13 cellular contexts compared by ENCODE assay signal in genomic region chr3:196504556-196504955, GRCh38. TPM values are rescaled to one million over a fixed set of nuclear protein-coding genes. Genes with fewer than 3 reads are reported as not detected.
DNase-seq lines count a peak whose midpoint lies in the region; ATAC-seq, FAIRE-seq and TF ChIP-seq lines count a peak whose summit lies in the region.
"Had no signal": no experiment of that assay in that cellular context is flagged by ENCODE, and none has a peak within 500 bp of the region (broad histone marks: within the 10 kb centered on the region; RNA-seq: fewer than 3 reads in every experiment).

No MANE protein-coding gene starts in this region.

- TF ChIP-seq EP300 in HepG2 (IDR thresholded peaks at IDR 0.05; ENCODE audit: low read depth in 2 of 2, low read length in 2 of 2) (no peak), HepG2 (CRISPR knock-in tag; IDR thresholded peaks at IDR 0.05; ENCODE audit: borderline replicate concordance) (no peak)

- BruUV-seq in HepG2 (replicated peaks; lab: Mats Ljungman, UMichigan): no TSS peak

- H3K27me3 Mint-ChIP-seq in WTC11 (ENCODE audit: low read depth): no peaks in the 10 kb centered on the region

- H3K79me2 ChIP-seq in HepG2 (ENCODE audit: insufficient read depth, low read length): peaks cover 36% of the 10 kb centered on the region

- TF ChIP-seq CTCF in HepG2 (CRISPR knock-in tag; IDR thresholded peaks at IDR 0.05) (no peak), right lobe of liver (IDR thresholded peaks at IDR 0.05) (no peak), WTC11 (IDR thresholded peaks at IDR 0.05) (no peak), uterus (IDR thresholded peaks at IDR 0.05) (no peak)

- no peak overlapping the region for H4K8ac ChIP-seq in mesenchymal stem cell (ENCODE audit: low read length)

- H3K27ac ChIP-seq in HepG2 (ENCODE audit: extremely low read length, insufficient read depth, low read length): peak overlapping the region; percentile 90
- H3K27ac ChIP-seq in right lobe of liver: no peak overlapping the region
- no peak overlapping the region for H3K27ac ChIP-seq in mesenchymal stem cell (ENCODE audit: low read length, poor library complexity, severe bottlenecking)
- peak overlapping the region; percentile 91 to 99 for H3K27ac ChIP-seq in uterus
- H3K27ac ChIP-seq in caudate nucleus (ENCODE audit: low read depth, low read length): no peak overlapping the region

- H3K27me3 ChIP-seq in HepG2 (ENCODE audit: control insufficient read depth in 1 of 2, insufficient read depth in 2 of 2, low read length in 2 of 2) (no peaks in the 10 kb centered on the region; a peak in 1 of 5 replicates), right lobe of liver (no peaks in the 10 kb centered on the region), mesenchymal stem cell (ENCODE audit: control insufficient read depth in 1 of 2, insufficient read depth in 1 of 2, low read length in 2 of 2) (no peaks in the 10 kb centered on the region), uterus (no peaks in the 10 kb centered on the region)

- H3K4me2 ChIP-seq in HepG2 (ENCODE audit: low read depth, low read length): peak overlapping the region; percentile 81
- H3K4me2 ChIP-seq in mesenchymal stem cell (ENCODE audit: low read length, poor library complexity, severe bottlenecking): no peak overlapping the region

- peak overlapping the region in 1 of 2 experiments; percentile 7 for H3K4ac ChIP-seq in mesenchymal stem cell (ENCODE audit: low read depth in 1 of 2, low read length in 2 of 2)

- POLR2A ChIA-PET in HepG2 (lab: Yijun Ruan, JAX) (interaction anchor here (1.1 to 2.1 kb wide), 5 partner anchors 8 to 186 kb away, joined by 4 to 7 read pairs (median 5); partner anchors contain the start of genes DYNLT2B, FBXO45 and WDR53), WTC11 (lab: Charles Lee) (no interaction called here)

- H3K23ac ChIP-seq in mesenchymal stem cell (ENCODE audit: low read length in 2 of 2): no peak overlapping the region

- H3K27ac Mint-ChIP-seq in WTC11: peak overlapping the region; percentile 95

- H3K36me3 ChIP-seq in HepG2 (replicated peaks in 1 of 2; ENCODE audit: control insufficient read depth in 1 of 2, insufficient read depth in 2 of 2, low read length in 2 of 2) (no peaks in the 10 kb centered on the region), right lobe of liver (no peaks in the 10 kb centered on the region), mesenchymal stem cell (ENCODE audit: control insufficient read depth in 1 of 2, insufficient read depth in 2 of 2, low read depth in 1 of 2, low read length in 2 of 2) (peaks cover 0 to 6% of the 10 kb centered on the region in 2 experiments), uterus (no peaks in the 10 kb centered on the region)

- no peak overlapping the region for H3K14ac ChIP-seq in mesenchymal stem cell (ENCODE audit: low read length in 2 of 2)

- H2BK15ac ChIP-seq in mesenchymal stem cell (ENCODE audit: low read depth, poor library complexity, severe bottlenecking): no peak overlapping the region

- peaks cover 18% of the 10 kb centered on the region for H3K36me3 Mint-ChIP-seq in WTC11

- H3K4me1 Mint-ChIP-seq in WTC11: peaks cover 13% of the 10 kb centered on the region

- no peak for TF ChIP-seq POLR2A in HepG2 (IDR thresholded peaks at IDR 0.05; ENCODE audit: insufficient read depth in 1 of 2, low read depth in 2 of 2, low read length in 2 of 2)
- no peak for TF ChIP-seq POLR2A in right lobe of liver (IDR thresholded peaks at IDR 0.05)
- TF ChIP-seq POLR2A in uterus (IDR thresholded peaks at IDR 0.05): no peak

- no peak overlapping the region for H2BK5ac ChIP-seq in mesenchymal stem cell (ENCODE audit: low read depth, low read length, poor library complexity, severe bottlenecking)

- peak overlapping the region; percentile 43 to 51 for H3K18ac ChIP-seq in mesenchymal stem cell (ENCODE audit: low read depth in 1 of 2, low read length in 2 of 2)

- CTCF ChIA-PET in HepG2 (lab: Yijun Ruan, JAX; ENCODE audit: low intra/inter-chr PET ratio, low total read pairs): interaction anchor here (1.3 kb wide), 1 partner anchor 18 kb away, joined by 3 read pairs; no protein-coding TSS in a partner anchor
- CTCF ChIA-PET in WTC11 (lab: Charles Lee): interaction anchor here (1.2 to 1.8 kb wide), 3 partner anchors 13 to 438 kb away, joined by 3 to 9 read pairs (median 3); partner anchors contain the start of gene NCBP2

- FAIRE-seq in HepG2 (lab: Jason Lieb, UNC): no peak

- H3K9me3 Mint-ChIP-seq in WTC11: peaks cover 19% of the 10 kb centered on the region

- H2AK5ac ChIP-seq in mesenchymal stem cell (ENCODE audit: low read length, severe bottlenecking): peak overlapping the region; percentile 88

- H2AFZ ChIP-seq in HepG2 (ENCODE audit: low read length) (no peak overlapping the region), mesenchymal stem cell (ENCODE audit: low read depth, low read length) (no peak overlapping the region)

- H3K9me3 ChIP-seq in HepG2 (ENCODE audit: low read length) (no peaks in the 10 kb centered on the region), right lobe of liver (no peaks in the 10 kb centered on the region), mesenchymal stem cell (ENCODE audit: control insufficient read depth, low read length) (no peaks in the 10 kb centered on the region), uterus (no peaks in the 10 kb centered on the region)

- in situ Hi-C loops in HepG2 (cut with HindIII; ENCODE audit: extremely low pct_ligation_motif_present, low pct_unique_long_range_greater_than_20kb): no loop called here

- H3K4me3 Mint-ChIP-seq in WTC11: peak overlapping the region; percentile 100

- H2BK12ac ChIP-seq in mesenchymal stem cell (ENCODE audit: low read length in 2 of 2): peak overlapping the region in 1 of 2 experiments; percentile 77

- peak overlapping the region; percentile 57; the same call in 1 of the 2 replicates for H3K9ac ChIP-seq in HepG2 (ENCODE audit: insufficient read depth, low read depth, low read length)
- peak overlapping the region; percentile 95 for H3K9ac ChIP-seq in mesenchymal stem cell (ENCODE audit: low read length)

- WGBS in HepG2 (ENCODE audit: low lambda C conversion rate): 43% methylated on average over 5 of the region's 6 CpGs
- 100% methylated on average over 4 of the region's 6 CpGs for WGBS in right lobe of liver (ENCODE audit: insufficient coverage, low coverage, low lambda C conversion rate, missing lambda C conversion rate)
- 94% methylated on average over 6 of the region's 6 CpGs for WGBS in mesenchymal stem cell

- H3K4me3 ChIP-seq in HepG2 (replicated peaks in 1 of 3; ENCODE audit: insufficient read depth in 1 of 3, low read depth in 2 of 3, low read length in 3 of 3) (peak overlapping the region; percentile 90 to 99 (median 99); a peak in 5 of 6 replicates), right lobe of liver (no peak overlapping the region), mesenchymal stem cell (ENCODE audit: insufficient read depth in 1 of 2, low read depth in 1 of 2, low read length in 2 of 2) (peak overlapping the region in 1 of 2 experiments; percentile 71), uterus (no peak overlapping the region)

- peak overlapping the region; percentile 61 for H2BK120ac ChIP-seq in mesenchymal stem cell (ENCODE audit: low read depth, low read length)

- ATAC-seq in HepG2 (no peak), right lobe of liver (no peak), WTC11 (no peak), GM19023 (IDR thresholded peaks at IDR 0.05; ENCODE audit: unreplicated experiment) (no peak)

- TF ChIP-seq RAD21 in HepG2 (CRISPR knock-in tag; IDR thresholded peaks at IDR 0.05): no peak

- no peak overlapping the region for H4K91ac ChIP-seq in mesenchymal stem cell (ENCODE audit: low read length)

- intact Hi-C loops in HepG2 (cut with micrococcal nuclease; ENCODE audit: unreplicated experiment) (no loop called here), right lobe of liver (cut with DNase I) (no loop called here), uterus (cut with DNase I; ENCODE audit: low total_unique reads) (no loop called here)

- no peak for DNase-seq in HepG2 (ENCODE audit: low spot score)
- DNase-seq in right lobe of liver: no peak
- no peak for DNase-seq in WTC11 (ENCODE audit: low spot score)
- no peak for DNase-seq in mesenchymal stem cell
- no peak for DNase-seq in uterus
- no peak for DNase-seq in KG1 (lab: John Stamatoyannopoulos, UW)
- no peak for DNase-seq in caudate nucleus (lab: John Stamatoyannopoulos, UW)
- DNase-seq: H7 had no signal

- peaks cover 32% of the 10 kb centered on the region for H3K4me1 ChIP-seq in HepG2 (ENCODE audit: insufficient read depth, low read length)
- H3K4me1 ChIP-seq in right lobe of liver: peaks cover 0 to 13% (median 0%) of the 10 kb centered on the region in 4 donors
- peaks cover 2% of the 10 kb centered on the region for H3K4me1 ChIP-seq in mesenchymal stem cell (ENCODE audit: control insufficient read depth, insufficient read depth, low read depth, low read length)
- H3K4me1 ChIP-seq in uterus: no peaks in the 10 kb centered on the region

- peaks cover 3% of the 10 kb centered on the region; the same call in 1 of the 2 replicates for H4K20me1 ChIP-seq in HepG2 (ENCODE audit: insufficient read depth, low read length)

- H3K79me1 ChIP-seq in mesenchymal stem cell (replicated peaks; ENCODE audit: low read length, poor library complexity, severe bottlenecking): no peaks in the 10 kb centered on the region

RNA-seq across cellular contexts. Expression of gene RNF168, which starts 1.0 kb away (rescaled TPM):
- 22.9 and 28.8 TPM in 2 replicates for total RNA-seq in HepG2 (2016; rRNA removed; fragmentation: Illumina TruSeq; extraction: Trizol)
- 4.0 and 5.2 TPM in 2 replicates for total RNA-seq in HepG2 (2016; cell fraction: cytosol; rRNA removed; fragmentation: Illumina TruSeq; extraction: Trizol; ENCODE audit: low read depth)
- total RNA-seq in HepG2 (2016; cell fraction: insoluble cytoplasmic fraction; rRNA removed; fragmentation: Illumina TruSeq; extraction: Trizol): 22.6 and 28.8 TPM in 2 replicates
- 13.4 and 14.6 TPM in 2 replicates for total RNA-seq in HepG2 (2016; cell fraction: membrane; rRNA removed; fragmentation: Illumina TruSeq; extraction: Trizol)
- total RNA-seq in HepG2 (2016; cell fraction: nucleus; rRNA removed; fragmentation: Illumina TruSeq; extraction: Trizol): 13.2 and 15.2 TPM in 2 replicates
- 3.4 and 3.7 TPM in 2 replicates for polyA plus RNA-seq in HepG2 (2011; rRNA removed)
- 2.5 and 3.1 TPM in 2 replicates for polyA plus RNA-seq in HepG2 (2011; cell fraction: cytosol; rRNA removed)
- polyA plus RNA-seq in HepG2 (2011; cell fraction: nucleus; rRNA removed): 3.2 and 4.2 TPM in 2 replicates
- polyA plus RNA-seq in HepG2 (2012): 7.6 TPM in 2 replicates
- polyA plus RNA-seq in HepG2 (2016; cell fraction: cytosol; fragmentation: Illumina TruSeq; extraction: Trizol; ENCODE audit: low read depth): 1.6 and 2.0 TPM in 2 replicates
- 14.1 and 14.6 TPM in 2 replicates for polyA plus RNA-seq in HepG2 (2016; cell fraction: insoluble cytoplasmic fraction; fragmentation: Illumina TruSeq; extraction: Trizol; ENCODE audit: low read depth)
- polyA plus RNA-seq in HepG2 (2016; cell fraction: membrane; fragmentation: Illumina TruSeq; extraction: Trizol; ENCODE audit: low read depth): 3.8 and 3.9 TPM in 2 replicates
- 15.7 and 16.0 TPM in 2 replicates for polyA plus RNA-seq in HepG2 (2016; cell fraction: nucleus; fragmentation: Illumina TruSeq; extraction: Trizol; ENCODE audit: insufficient read depth, low read depth)
- polyA minus RNA-seq in HepG2 (2011; rRNA and poly(A)+ RNA removed; ENCODE audit: low replicate concordance): 15.5 and 55.3 TPM in 2 replicates
- polyA minus RNA-seq in HepG2 (2011; cell fraction: cytosol; rRNA and poly(A)+ RNA removed): 12.5 and 16.7 TPM in 2 replicates
- polyA minus RNA-seq in HepG2 (2011; cell fraction: nucleus; rRNA and poly(A)+ RNA removed): 9.0 and 12.3 TPM in 2 replicates
- total RNA-seq in right lobe of liver: 10 to 100 TPM in 3 of 6 experiments, 1 to 10 TPM in 3; 7.5 to 14.2 (median 11.4) TPM
- 57.0 to 66.1 TPM (median 57.7 TPM) in 3 replicates for total RNA-seq in WTC11 (2021)
- polyA plus RNA-seq in mesenchymal stem cell (2013, experiment 1 of 2): 14.6 TPM
- polyA plus RNA-seq in mesenchymal stem cell (2013, experiment 2 of 2): 14.1 TPM
- 10 to 100 TPM in 3 of 4 donors, 1 to 10 TPM in 1; 9.4 to 35.2 (median 18.6) TPM for total RNA-seq in uterus

RNA-seq across cellular contexts. Expression of gene SMCO1, which starts 10.6 kb away (rescaled TPM):
- total RNA-seq in HepG2 (2016; rRNA removed; fragmentation: Illumina TruSeq; extraction: Trizol) (not detected in 2 replicates), right lobe of liver (not detected), WTC11 (2021) (not detected in 3 replicates), uterus (not detected)
- total RNA-seq in HepG2 (2016; cell fraction: cytosol; rRNA removed; fragmentation: Illumina TruSeq; extraction: Trizol; ENCODE audit: low read depth): not detected in 2 replicates
- total RNA-seq in HepG2 (2016; cell fraction: insoluble cytoplasmic fraction; rRNA removed; fragmentation: Illumina TruSeq; extraction: Trizol): not detected in 2 replicates
- total RNA-seq in HepG2 (2016; cell fraction: membrane; rRNA removed; fragmentation: Illumina TruSeq; extraction: Trizol): not detected in 2 replicates
- not detected in 2 replicates for total RNA-seq in HepG2 (2016; cell fraction: nucleus; rRNA removed; fragmentation: Illumina TruSeq; extraction: Trizol)
- not detected in 2 replicates for polyA plus RNA-seq in HepG2 (2011; rRNA removed)
- not detected in 2 replicates for polyA plus RNA-seq in HepG2 (2011; cell fraction: cytosol; rRNA removed)
- polyA plus RNA-seq in HepG2 (2011; cell fraction: nucleus; rRNA removed): not detected in 2 replicates
- not detected in 2 replicates for polyA plus RNA-seq in HepG2 (2012)
- not detected in 2 replicates for polyA plus RNA-seq in HepG2 (2016; cell fraction: cytosol; fragmentation: Illumina TruSeq; extraction: Trizol; ENCODE audit: low read depth)
- polyA plus RNA-seq in HepG2 (2016; cell fraction: insoluble cytoplasmic fraction; fragmentation: Illumina TruSeq; extraction: Trizol; ENCODE audit: low read depth): not detected in 2 replicates
- not detected in 2 replicates for polyA plus RNA-seq in HepG2 (2016; cell fraction: membrane; fragmentation: Illumina TruSeq; extraction: Trizol; ENCODE audit: low read depth)
- not detected in 2 replicates for polyA plus RNA-seq in HepG2 (2016; cell fraction: nucleus; fragmentation: Illumina TruSeq; extraction: Trizol; ENCODE audit: insufficient read depth, low read depth)
- not detected in 2 replicates for polyA minus RNA-seq in HepG2 (2011; rRNA and poly(A)+ RNA removed; ENCODE audit: low replicate concordance)
- not detected in 2 replicates for polyA minus RNA-seq in HepG2 (2011; cell fraction: cytosol; rRNA and poly(A)+ RNA removed)
- not detected in 2 replicates for polyA minus RNA-seq in HepG2 (2011; cell fraction: nucleus; rRNA and poly(A)+ RNA removed)
- polyA plus RNA-seq in mesenchymal stem cell (2013, experiment 1 of 2): not detected
- not detected for polyA plus RNA-seq in mesenchymal stem cell (2013, experiment 2 of 2)
- total RNA-seq: dermis microvascular lymphatic vessel endothelial cell, glomerular endothelial cell, H7, renal cortical epithelial cell, urinary bladder had no signal
- polyA plus RNA-seq: urinary bladder had no signal

Comparison
In these comparisons a context has a peak if more than half of its experiments do, and no peak if none do; other contexts are left out.
1. H3K27ac ChIP-seq: peak in HepG2 (single experiment) and uterus (2 of 2); none in right lobe of liver (0 of 3), mesenchymal stem cell (single experiment) and caudate nucleus (single experiment).
2. H3K4me3 ChIP-seq: peak in HepG2 (3 of 3); none in right lobe of liver (0 of 3) and uterus (0 of 2).
3. Of the 50 proteins assayed by ChIP-seq in both HepG2 and WTC11: peak only in HepG2: none; only in WTC11: none; in both: ZNF121; in neither: 49.